Comparison of ENCODE assay signal across 1 cellular context in the genomic region with DNA sequence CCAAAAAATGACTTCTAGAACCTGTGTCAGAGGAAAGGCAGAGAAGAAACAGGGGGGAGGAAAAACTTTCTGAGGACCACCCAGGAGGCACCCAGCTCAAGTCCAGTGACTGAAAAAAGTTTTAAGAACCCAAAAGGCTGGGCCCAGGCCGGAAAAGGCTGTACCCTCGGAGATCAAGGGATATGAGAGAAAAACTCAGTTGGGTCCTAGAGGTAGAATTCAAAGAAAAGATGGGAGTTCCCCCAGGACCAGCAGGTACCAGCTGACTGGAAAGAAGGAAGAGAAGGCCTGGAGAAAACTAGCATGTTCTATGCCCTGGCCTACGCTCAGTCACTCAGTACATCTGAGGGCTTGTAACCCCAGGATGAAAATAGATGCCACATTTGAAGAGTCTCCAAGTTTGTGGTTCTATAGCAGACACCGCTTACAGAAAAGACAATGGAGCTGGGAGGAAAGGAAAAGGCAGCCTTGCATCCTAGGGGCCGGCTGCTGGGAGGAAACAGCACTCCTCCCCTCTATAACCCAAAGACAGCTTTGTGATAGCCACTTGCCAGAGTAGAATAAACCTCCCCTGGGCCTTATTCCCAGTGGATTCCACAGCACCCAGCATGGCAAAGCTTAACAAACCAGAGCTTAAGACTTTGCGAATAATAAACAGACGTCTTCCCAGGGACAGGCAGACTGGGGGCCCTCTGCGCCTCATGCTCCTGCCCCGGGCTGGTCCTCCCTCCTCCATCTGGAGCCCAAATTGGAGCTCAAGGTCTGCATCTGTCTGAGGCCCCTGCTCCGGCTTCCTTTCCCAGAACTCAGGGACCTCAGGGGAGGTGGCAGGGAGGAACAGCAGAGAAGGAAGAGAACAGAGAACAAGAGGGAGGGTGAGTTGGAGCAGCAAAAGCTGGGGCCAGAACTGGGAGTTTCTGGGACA.
TF ChIP-seq lines count a peak whose summit lies in the region.

No MANE protein-coding gene starts in this region.

TF ChIP-seq in H1, 55 proteins besides CTCF, POLR2A, EP300 and RAD21:
- TF ChIP-seq, protein P1, sequence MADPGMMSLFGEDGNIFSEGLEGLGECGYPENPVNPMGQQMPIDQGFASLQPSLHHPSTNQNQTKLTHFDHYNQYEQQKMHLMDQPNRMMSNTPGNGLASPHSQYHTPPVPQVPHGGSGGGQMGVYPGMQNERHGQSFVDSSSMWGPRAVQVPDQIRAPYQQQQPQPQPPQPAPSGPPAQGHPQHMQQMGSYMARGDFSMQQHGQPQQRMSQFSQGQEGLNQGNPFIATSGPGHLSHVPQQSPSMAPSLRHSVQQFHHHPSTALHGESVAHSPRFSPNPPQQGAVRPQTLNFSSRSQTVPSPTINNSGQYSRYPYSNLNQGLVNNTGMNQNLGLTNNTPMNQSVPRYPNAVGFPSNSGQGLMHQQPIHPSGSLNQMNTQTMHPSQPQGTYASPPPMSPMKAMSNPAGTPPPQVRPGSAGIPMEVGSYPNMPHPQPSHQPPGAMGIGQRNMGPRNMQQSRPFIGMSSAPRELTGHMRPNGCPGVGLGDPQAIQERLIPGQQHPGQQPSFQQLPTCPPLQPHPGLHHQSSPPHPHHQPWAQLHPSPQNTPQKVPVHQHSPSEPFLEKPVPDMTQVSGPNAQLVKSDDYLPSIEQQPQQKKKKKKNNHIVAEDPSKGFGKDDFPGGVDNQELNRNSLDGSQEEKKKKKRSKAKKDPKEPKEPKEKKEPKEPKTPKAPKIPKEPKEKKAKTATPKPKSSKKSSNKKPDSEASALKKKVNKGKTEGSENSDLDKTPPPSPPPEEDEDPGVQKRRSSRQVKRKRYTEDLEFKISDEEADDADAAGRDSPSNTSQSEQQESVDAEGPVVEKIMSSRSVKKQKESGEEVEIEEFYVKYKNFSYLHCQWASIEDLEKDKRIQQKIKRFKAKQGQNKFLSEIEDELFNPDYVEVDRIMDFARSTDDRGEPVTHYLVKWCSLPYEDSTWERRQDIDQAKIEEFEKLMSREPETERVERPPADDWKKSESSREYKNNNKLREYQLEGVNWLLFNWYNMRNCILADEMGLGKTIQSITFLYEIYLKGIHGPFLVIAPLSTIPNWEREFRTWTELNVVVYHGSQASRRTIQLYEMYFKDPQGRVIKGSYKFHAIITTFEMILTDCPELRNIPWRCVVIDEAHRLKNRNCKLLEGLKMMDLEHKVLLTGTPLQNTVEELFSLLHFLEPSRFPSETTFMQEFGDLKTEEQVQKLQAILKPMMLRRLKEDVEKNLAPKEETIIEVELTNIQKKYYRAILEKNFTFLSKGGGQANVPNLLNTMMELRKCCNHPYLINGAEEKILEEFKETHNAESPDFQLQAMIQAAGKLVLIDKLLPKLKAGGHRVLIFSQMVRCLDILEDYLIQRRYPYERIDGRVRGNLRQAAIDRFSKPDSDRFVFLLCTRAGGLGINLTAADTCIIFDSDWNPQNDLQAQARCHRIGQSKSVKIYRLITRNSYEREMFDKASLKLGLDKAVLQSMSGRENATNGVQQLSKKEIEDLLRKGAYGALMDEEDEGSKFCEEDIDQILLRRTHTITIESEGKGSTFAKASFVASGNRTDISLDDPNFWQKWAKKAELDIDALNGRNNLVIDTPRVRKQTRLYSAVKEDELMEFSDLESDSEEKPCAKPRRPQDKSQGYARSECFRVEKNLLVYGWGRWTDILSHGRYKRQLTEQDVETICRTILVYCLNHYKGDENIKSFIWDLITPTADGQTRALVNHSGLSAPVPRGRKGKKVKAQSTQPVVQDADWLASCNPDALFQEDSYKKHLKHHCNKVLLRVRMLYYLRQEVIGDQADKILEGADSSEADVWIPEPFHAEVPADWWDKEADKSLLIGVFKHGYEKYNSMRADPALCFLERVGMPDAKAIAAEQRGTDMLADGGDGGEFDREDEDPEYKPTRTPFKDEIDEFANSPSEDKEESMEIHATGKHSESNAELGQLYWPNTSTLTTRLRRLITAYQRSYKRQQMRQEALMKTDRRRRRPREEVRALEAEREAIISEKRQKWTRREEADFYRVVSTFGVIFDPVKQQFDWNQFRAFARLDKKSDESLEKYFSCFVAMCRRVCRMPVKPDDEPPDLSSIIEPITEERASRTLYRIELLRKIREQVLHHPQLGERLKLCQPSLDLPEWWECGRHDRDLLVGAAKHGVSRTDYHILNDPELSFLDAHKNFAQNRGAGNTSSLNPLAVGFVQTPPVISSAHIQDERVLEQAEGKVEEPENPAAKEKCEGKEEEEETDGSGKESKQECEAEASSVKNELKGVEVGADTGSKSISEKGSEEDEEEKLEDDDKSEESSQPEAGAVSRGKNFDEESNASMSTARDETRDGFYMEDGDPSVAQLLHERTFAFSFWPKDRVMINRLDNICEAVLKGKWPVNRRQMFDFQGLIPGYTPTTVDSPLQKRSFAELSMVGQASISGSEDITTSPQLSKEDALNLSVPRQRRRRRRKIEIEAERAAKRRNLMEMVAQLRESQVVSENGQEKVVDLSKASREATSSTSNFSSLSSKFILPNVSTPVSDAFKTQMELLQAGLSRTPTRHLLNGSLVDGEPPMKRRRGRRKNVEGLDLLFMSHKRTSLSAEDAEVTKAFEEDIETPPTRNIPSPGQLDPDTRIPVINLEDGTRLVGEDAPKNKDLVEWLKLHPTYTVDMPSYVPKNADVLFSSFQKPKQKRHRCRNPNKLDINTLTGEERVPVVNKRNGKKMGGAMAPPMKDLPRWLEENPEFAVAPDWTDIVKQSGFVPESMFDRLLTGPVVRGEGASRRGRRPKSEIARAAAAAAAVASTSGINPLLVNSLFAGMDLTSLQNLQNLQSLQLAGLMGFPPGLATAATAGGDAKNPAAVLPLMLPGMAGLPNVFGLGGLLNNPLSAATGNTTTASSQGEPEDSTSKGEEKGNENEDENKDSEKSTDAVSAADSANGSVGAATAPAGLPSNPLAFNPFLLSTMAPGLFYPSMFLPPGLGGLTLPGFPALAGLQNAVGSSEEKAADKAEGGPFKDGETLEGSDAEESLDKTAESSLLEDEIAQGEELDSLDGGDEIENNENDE (IDR thresholded peaks at IDR 0.05; ENCODE audit: insufficient replicate concordance, low read length): no peak
- no peak for TF ChIP-seq ASH2L (IDR thresholded peaks at IDR 0.05; ENCODE audit: low read length)
- TF ChIP-seq NRF1 (IDR thresholded peaks at IDR 0.05; ENCODE audit: low read depth, low read length): no peak
- no peak for TF ChIP-seq SP2 (IDR thresholded peaks at IDR 0.05; ENCODE audit: low read length)
- no peak for TF ChIP-seq TBP (IDR thresholded peaks at IDR 0.05; ENCODE audit: low read depth, low read length)
TF ChIP-seq in H1: peak in this region for 0.
